ENCODE assay signal across 30 cellular contexts in genomic region chr1:179380299-179380698, GRCh38.
"Had no signal": no experiment of that assay in that cellular context is flagged by ENCODE, and none has a peak within 500 bp of the region (broad histone marks: within the 10 kb centered on the region; RNA-seq: fewer than 3 reads in every experiment).

No MANE protein-coding gene starts in this region.

- H3K27me3 Mint-ChIP-seq: activated CD4-positive, alpha-beta memory T cell treated with anti-CD3 and anti-CD28 coated beads for 36 hours; dendritic cell treated with granulocyte-macrophage colony-stimulating factor and Interleukin-4, amounts not matched to agents 40 ng/mL and 50 ng/mL, for 4 days; natural killer cell treated with Interleukin-12 subunit alpha and Interleukin-12 subunit beta and Interleukin-15 and Interleukin-18, amount 100 ng/mL, for 72 hours had no signal

- H3K27ac ChIP-seq: breast epithelium, epithelial cell of prostate, esophagus squamous epithelium, gastroesophageal sphincter, hepatocyte, spleen, suprapubic skin, tibial artery, WERI-Rb-1 had no signal

- DNase-seq: activated CD4-positive, alpha-beta memory T cell treated with anti-CD3 and anti-CD28 coated beads for 36 hours; activated CD4-positive, alpha-beta T cell treated with anti-CD3 and anti-CD28 coated beads for 48 hours; activated CD8-positive, alpha-beta memory T cell treated with anti-CD3 and anti-CD28 coated beads, Interleukin-2, amount 50 U/mL, for 4 hours; activated effector memory CD4-positive, alpha-beta T cell treated with anti-CD3 and anti-CD28 coated beads, Interleukin-2, amount 50 U/mL, for 16 hours; activated naive CD4-positive, alpha-beta T cell treated with anti-CD3 and anti-CD28 coated beads for 36 hours; activated naive CD8-positive, alpha-beta T cell treated with anti-CD3 and anti-CD28 coated beads, Interleukin-2, amount 10 ng/mL, durations not matched to agents 7 days and 5 days; activated T-cell treated with anti-CD3 and anti-CD28 coated beads, Interleukin-2, amount 50 U/mL, for 1 hour; amygdala; central memory CD4-positive, alpha-beta T cell; esophagus squamous epithelium; islet precursor cell; left cardiac atrium; left ventricle myocardium superior; mucosa of descending colon; right cardiac atrium; spleen; stimulated activated naive CD4-positive, alpha-beta T cell; T-helper 9 cell; tibial artery; WERI-Rb-1 had no signal

- ATAC-seq: activated CD4-positive, CD25-positive, alpha-beta regulatory T cell treated with anti-CD3 and anti-CD28 coated beads, Interleukin-2, amount 50 U/mL, for 24 hours; gastroesophageal sphincter; left cardiac atrium; left ventricle myocardium superior; mucosa of descending colon; natural killer cell treated with Interleukin-12 subunit alpha and Interleukin-12 subunit beta and Interleukin-15 and Interleukin-18, amount 100 ng/mL, for 72 hours; right cardiac atrium had no signal

- H3K36me3 Mint-ChIP-seq: activated CD4-positive, alpha-beta memory T cell treated with anti-CD3 and anti-CD28 coated beads for 36 hours; activated naive CD8-positive, alpha-beta T cell treated with anti-CD3 and anti-CD28 coated beads, Interleukin-2, amount 10 ng/mL, durations not matched to agents 7 days and 5 days; natural killer cell treated with Interleukin-12 subunit alpha and Interleukin-12 subunit beta and Interleukin-15 and Interleukin-18, amount 100 ng/mL, for 72 hours had no signal

- H3K4me1 Mint-ChIP-seq: activated naive CD8-positive, alpha-beta T cell treated with anti-CD3 and anti-CD28 coated beads, Interleukin-2, amount 10 ng/mL, durations not matched to agents 7 days and 5 days had no signal

- H3K27ac Mint-ChIP-seq: activated CD4-positive, alpha-beta memory T cell treated with anti-CD3 and anti-CD28 coated beads for 36 hours; activated naive CD4-positive, alpha-beta T cell treated with anti-CD3 and anti-CD28 coated beads for 36 hours; activated naive CD8-positive, alpha-beta T cell treated with anti-CD3 and anti-CD28 coated beads, Interleukin-2, amount 10 ng/mL, durations not matched to agents 7 days and 5 days; activated T-helper 1 cell treated with anti-CD3 and anti-CD28 coated beads, Interleukin-12 subunit alpha, Interleukin-12 subunit beta, Interleukin-2, Interleukin-4 antibody, amounts not matched to agents 30 ng/mL and 10 ng/mL and 1 ng/mL, durations not matched to agents 14 hours and 24 hours and 36 hours; dendritic cell treated with granulocyte-macrophage colony-stimulating factor and Interleukin-4, amounts not matched to agents 40 ng/mL and 50 ng/mL, for 4 days; natural killer cell treated with Interleukin-12 subunit alpha and Interleukin-12 subunit beta and Interleukin-15 and Interleukin-18, amount 100 ng/mL, for 72 hours; T-helper 1 cell treated with Interleukin-12 subunit alpha and Interleukin-12 subunit beta and Interleukin-4 antibody, amounts not matched to agents 30 μg/mL and 1 μg/mL, for 36 hours had no signal

- H3K9me3 Mint-ChIP-seq: activated CD4-positive, alpha-beta memory T cell treated with anti-CD3 and anti-CD28 coated beads for 36 hours; activated naive CD4-positive, alpha-beta T cell treated with anti-CD3 and anti-CD28 coated beads for 36 hours; activated naive CD8-positive, alpha-beta T cell treated with anti-CD3 and anti-CD28 coated beads, Interleukin-2, amount 10 ng/mL, durations not matched to agents 7 days and 5 days; activated T-helper 1 cell treated with anti-CD3 and anti-CD28 coated beads, Interleukin-12 subunit alpha, Interleukin-12 subunit beta, Interleukin-2, Interleukin-4 antibody, amounts not matched to agents 30 ng/mL and 10 ng/mL and 1 ng/mL, durations not matched to agents 14 hours and 24 hours and 36 hours; dendritic cell treated with granulocyte-macrophage colony-stimulating factor and Interleukin-4, amounts not matched to agents 40 ng/mL and 50 ng/mL, for 4 days; natural killer cell treated with Interleukin-12 subunit alpha and Interleukin-12 subunit beta and Interleukin-15 and Interleukin-18, amount 100 ng/mL, for 72 hours; T-helper 1 cell treated with Interleukin-12 subunit alpha and Interleukin-12 subunit beta and Interleukin-4 antibody, amounts not matched to agents 30 μg/mL and 1 μg/mL, for 36 hours had no signal

- H3K4me3 Mint-ChIP-seq: activated CD4-positive, alpha-beta memory T cell treated with anti-CD3 and anti-CD28 coated beads for 36 hours; activated naive CD4-positive, alpha-beta T cell treated with anti-CD3 and anti-CD28 coated beads for 36 hours; activated naive CD8-positive, alpha-beta T cell treated with anti-CD3 and anti-CD28 coated beads, Interleukin-2, amount 10 ng/mL, durations not matched to agents 7 days and 5 days; activated T-helper 1 cell treated with anti-CD3 and anti-CD28 coated beads, Interleukin-12 subunit alpha, Interleukin-12 subunit beta, Interleukin-2, Interleukin-4 antibody, amounts not matched to agents 30 ng/mL and 10 ng/mL and 1 ng/mL, durations not matched to agents 14 hours and 24 hours and 36 hours; dendritic cell treated with granulocyte-macrophage colony-stimulating factor and Interleukin-4, amounts not matched to agents 40 ng/mL and 50 ng/mL, for 4 days; natural killer cell treated with Interleukin-12 subunit alpha and Interleukin-12 subunit beta and Interleukin-15 and Interleukin-18, amount 100 ng/mL, for 72 hours; T-helper 1 cell treated with Interleukin-12 subunit alpha and Interleukin-12 subunit beta and Interleukin-4 antibody, amounts not matched to agents 30 μg/mL and 1 μg/mL, for 36 hours had no signal
